In genomic region chr5:65173130-65173525, GRCh38 we compare ENCODE assay signal across 20 cellular contexts.
"Had no signal": no experiment of that assay in that cellular context is flagged by ENCODE, and none has a peak within 500 bp of the region (broad histone marks: within the 10 kb centered on the region; RNA-seq: fewer than 3 reads in every experiment).

No MANE protein-coding gene starts in this region.

- H3K4me3 ChIP-seq: colonic mucosa, lung, psoas muscle, right lobe of liver, skin epidermis, suprapubic skin, thyroid gland had no signal

- H3K9me3 ChIP-seq: colonic mucosa, psoas muscle, right lobe of liver, suprapubic skin, thyroid gland had no signal

- ATAC-seq: esophagus mucosa, left ventricle myocardium superior, psoas muscle, right lobe of liver had no signal

- H3K9me3 Mint-ChIP-seq: immature natural killer cell; naive thymus-derived CD4-positive, alpha-beta T cell; type B pancreatic cell had no signal

- DNase-seq: cerebellar nuclear complex, colonic mucosa, endodermal cell, kidney, left cardiac atrium, left ventricle myocardium superior, mesendoderm, nephron progenitor cell, psoas muscle, retina, right lobe of liver, thyroid gland had no signal

- H3K27me3 ChIP-seq: colonic mucosa, right lobe of liver, suprapubic skin, thyroid gland had no signal

- H3K4me1 Mint-ChIP-seq: nephron progenitor cell had no signal

- H3K27me3 Mint-ChIP-seq: type B pancreatic cell had no signal

- H3K27ac Mint-ChIP-seq: endodermal cell; naive thymus-derived CD4-positive, alpha-beta T cell; nephron progenitor cell; type B pancreatic cell had no signal

- H3K36me3 Mint-ChIP-seq: immature natural killer cell, type B pancreatic cell had no signal

- FAIRE-seq: kidney, urothelium cell line had no signal

- H3K27ac ChIP-seq: colonic mucosa, psoas muscle, right lobe of liver, skin epidermis, suprapubic skin, thyroid gland had no signal

- H3K4me3 Mint-ChIP-seq: endodermal cell; naive thymus-derived CD4-positive, alpha-beta T cell; nephron progenitor cell; type B pancreatic cell had no signal

- H3K36me3 ChIP-seq: colonic mucosa, right lobe of liver, suprapubic skin, thyroid gland had no signal

- H3K4me1 ChIP-seq: colonic mucosa, psoas muscle, right lobe of liver, suprapubic skin, thyroid gland had no signal
